In genomic region chr18:3297025-3297984, GRCh38 we compare ENCODE assay signal across 8 cellular contexts. TPM values are rescaled to one million over a fixed set of nuclear protein-coding genes. Genes with fewer than 3 reads are reported as not detected.
DNase-seq lines count a peak whose midpoint lies in the region; TF ChIP-seq lines count a peak whose summit lies in the region.

No MANE protein-coding gene starts in this region.

- H3K56ac ChIP-seq in H9 (ENCODE audit: insufficient read length, low read depth, low read length) = peak overlapping the region; percentile 15

- no peak overlapping the region for H3T11ph ChIP-seq in H9 (ENCODE audit: low read length)

- no peaks in the 10 kb centered on the region; the same call in 1 of the 2 replicates for H3K27me3 Mint-ChIP-seq in H9 (ENCODE audit: low read depth)
- peaks cover 20% of the 10 kb centered on the region for H3K27me3 Mint-ChIP-seq in T-helper 2 cell treated with Interferon-gamma antibody and Interleukin-4, amounts not matched to agents 5 μg/mL and 100 μg/mL, for 36 hours (ENCODE audit: low read depth)

- H3K4me3 ChIP-seq in iPS DF 6.9 (ENCODE audit: low read length) (peak overlapping the region; percentile 70), sigmoid colon (peak overlapping the region in 3 of 4 donors; percentile 44 to 58 (median 47))

- H3K18ac ChIP-seq in H9 (ENCODE audit: insufficient read length, low read depth, low read length) = peak overlapping the region; percentile 86

- H3K79me2 ChIP-seq in H9 (ENCODE audit: insufficient read depth, low read length) = no peaks in the 10 kb centered on the region

- H3K36me3 Mint-ChIP-seq in H9 (ENCODE audit: insufficient read depth in 1 of 3, low read depth in 3 of 3) = peaks cover 15 to 39% (median 23%) of the 10 kb centered on the region in 3 experiments
- H3K36me3 Mint-ChIP-seq in T-helper 2 cell treated with Interferon-gamma antibody and Interleukin-4, amounts not matched to agents 5 μg/mL and 100 μg/mL, for 36 hours (ENCODE audit: low read depth) = no peaks in the 10 kb centered on the region

- H3K23ac ChIP-seq in H9 (ENCODE audit: insufficient read length, low read depth, low read length) = no peak overlapping the region

- H4K91ac ChIP-seq in H9 (ENCODE audit: insufficient read length, low read depth, low read length) = no peak overlapping the region

- peak overlapping the region; percentile 89 for H3K9ac ChIP-seq in H9 (ENCODE audit: extremely low read depth, insufficient read length, low read length)

- no peak overlapping the region for H2BK20ac ChIP-seq in H9 (ENCODE audit: low read depth, low read length, poor library complexity, severe bottlenecking)

- no peaks in the 10 kb centered on the region for H3K27me3 ChIP-seq in H9 (ENCODE audit: insufficient read depth, low read length)
- no peaks in the 10 kb centered on the region for H3K27me3 ChIP-seq in iPS DF 6.9 (ENCODE audit: control insufficient read depth, insufficient read depth, low read length)
- H3K27me3 ChIP-seq in sigmoid colon = no peaks in the 10 kb centered on the region

- H4K8ac ChIP-seq in H9 (replicated peaks; ENCODE audit: insufficient read length, low read depth, low read length) = peak overlapping the region; percentile 3

- TF ChIP-seq EP300 in sigmoid colon (IDR thresholded peaks at IDR 0.05) = no peak

- peak overlapping the region; percentile 96 for H3K4me3 Mint-ChIP-seq in H9
- H3K4me3 Mint-ChIP-seq in T-helper 2 cell treated with Interferon-gamma antibody and Interleukin-4, amounts not matched to agents 5 μg/mL and 100 μg/mL, for 36 hours = peak overlapping the region; percentile 91

- TF ChIP-seq CTCF in H9 (conservative IDR thresholded peaks at IDR 0.05) = peak; percentile 93
- peak in 1 of 4 experiments; percentile 16 for TF ChIP-seq CTCF in sigmoid colon (IDR thresholded peaks at IDR 0.05)

- H2AFZ ChIP-seq in H9 (ENCODE audit: low read length) = no peak overlapping the region

- WGBS in H9 (ENCODE audit: extremely low coverage, insufficient read length, low lambda C conversion rate) = no CpG with 5 or more reads among the region's 18 CpGs
- WGBS in iPS DF 6.9 (ENCODE audit: insufficient coverage, insufficient read length) = no CpG with 5 or more reads among the region's 18 CpGs
- 7 to 13% methylated on average over 18 of the region's 18 CpGs for WGBS in sigmoid colon, 2 donors

- H3K9me3 Mint-ChIP-seq in H9 = peaks cover 11 to 29% of the 10 kb centered on the region in 2 experiments
- no peaks in the 10 kb centered on the region for H3K9me3 Mint-ChIP-seq in T-helper 2 cell treated with Interferon-gamma antibody and Interleukin-4, amounts not matched to agents 5 μg/mL and 100 μg/mL, for 36 hours

- no peak overlapping the region; the same call in 1 of the 2 replicates for H3K4ac ChIP-seq in H9 (ENCODE audit: low read depth, low read length)

- DNase-seq in GM04504 (ENCODE audit: low read depth) (peak; percentile 22), H9 (peak; percentile 97), M059J (ENCODE audit: low read depth) (peak; percentile 76), astrocyte of the hippocampus (ENCODE audit: low read depth, low spot score) (peak; percentile 93), iPS DF 6.9 (ENCODE audit: low read depth, low spot score) (peak; percentile 95), sigmoid colon (peak; percentile 88), hepatic stellate cell (ENCODE audit: low spot score) (no peak)
- peak; percentile 94 for DNase-seq in T-helper 2 cell treated with Interferon-gamma antibody and Interleukin-4, amounts not matched to agents 5 μg/mL and 100 μg/mL, for 36 hours (ENCODE audit: low spot score)

- H3K79me1 ChIP-seq in H9 (ENCODE audit: insufficient read depth, low read depth, low read length, poor library complexity, severe bottlenecking) = no peaks in the 10 kb centered on the region

- no peak overlapping the region for H2AK5ac ChIP-seq in H9 (ENCODE audit: insufficient read length, low read length)

- TF ChIP-seq POLR2A in sigmoid colon (IDR thresholded peaks at IDR 0.05) = no peak

- H3K4me1 ChIP-seq in H9 (ENCODE audit: insufficient read depth, low read length) (no peaks in the 10 kb centered on the region), iPS DF 6.9 (ENCODE audit: control insufficient read depth, insufficient read depth, low read length) (0 out of 2 replicates have a peak, but pooled peaks cover 3% of the 10 kb centered on the region), sigmoid colon (peaks cover 0 to 12% (median 11%) of the 10 kb centered on the region in 4 donors)

- intact Hi-C loops in sigmoid colon (cut with DNase I) = no loop called here

- H3K23me2 ChIP-seq in H9 (ENCODE audit: insufficient read length, low read depth, low read length, poor library complexity, severe bottlenecking) = peaks cover 5% of the 10 kb centered on the region

- no peak overlapping the region for H2BK12ac ChIP-seq in H9 (ENCODE audit: insufficient read length, low read depth, low read length)

- H3K27ac Mint-ChIP-seq in H9 = peak overlapping the region; percentile 82 to 99 (median 97)
- H3K27ac Mint-ChIP-seq in T-helper 2 cell treated with Interferon-gamma antibody and Interleukin-4, amounts not matched to agents 5 μg/mL and 100 μg/mL, for 36 hours = peak overlapping the region; percentile 83

- H3K36me3 ChIP-seq in iPS DF 6.9 (ENCODE audit: control insufficient read depth, insufficient read depth, low read length) (no peaks in the 10 kb centered on the region), sigmoid colon (no peaks in the 10 kb centered on the region)

- peaks cover 4 to 15% of the 10 kb centered on the region in 2 experiments for H3K4me1 Mint-ChIP-seq in H9
- H3K4me1 Mint-ChIP-seq in T-helper 2 cell treated with Interferon-gamma antibody and Interleukin-4, amounts not matched to agents 5 μg/mL and 100 μg/mL, for 36 hours (ENCODE audit: low read depth) = peaks cover 6% of the 10 kb centered on the region

- H3K9me3 ChIP-seq in H9 (ENCODE audit: control insufficient read depth, low read depth, low read length) = no peaks in the 10 kb centered on the region
- no peaks in the 10 kb centered on the region for H3K9me3 ChIP-seq in iPS DF 6.9 (ENCODE audit: control insufficient read depth, insufficient read depth, low read length)
- H3K9me3 ChIP-seq in sigmoid colon = peaks cover 0 to 4% (median 0%) of the 10 kb centered on the region in 4 donors

- peak overlapping the region; percentile 22 for H3K27ac ChIP-seq in H9 (ENCODE audit: insufficient read length, low read depth, low read length)
- H3K27ac ChIP-seq in iPS DF 6.9 (ENCODE audit: low read length) = no peak overlapping the region
- peak overlapping the region in 3 of 4 donors; percentile 12 to 56 (median 52) for H3K27ac ChIP-seq in sigmoid colon

- H4K20me1 ChIP-seq in H9 (ENCODE audit: control insufficient read depth, insufficient read depth, insufficient read length) = no peaks in the 10 kb centered on the region

- no peak overlapping the region for H2BK120ac ChIP-seq in H9 (ENCODE audit: low read depth, low read length, poor library complexity, severe bottlenecking)

- no peak overlapping the region for H2BK5ac ChIP-seq in H9 (ENCODE audit: insufficient read length, low read length)

- H3K4me2 ChIP-seq in H9 (ENCODE audit: insufficient read depth, insufficient read length, low read length) = peak overlapping the region; percentile 88

- no peak overlapping the region for H2BK15ac ChIP-seq in H9 (ENCODE audit: low read depth, low read length)

- no peak overlapping the region for H4K5ac ChIP-seq in H9 (ENCODE audit: insufficient read length, low read depth, low read length)

- H3K14ac ChIP-seq in H9 (ENCODE audit: insufficient read depth, low read length) = peak overlapping the region; percentile 93

RNA-seq across cellular contexts. Expression of gene MYL12B, which starts 35.4 kb away (rescaled TPM):
- 166 and 180 TPM in 2 replicates for total RNA-seq in H9 (2021)
- 528 and 607 TPM in 2 replicates for total RNA-seq in M059J (2014; rRNA removed; shearing (Covaris generic))
- 100 to 1,000 TPM; 155 to 227 (median 181) TPM for total RNA-seq in sigmoid colon
- 1,000 to 10,000 TPM in 2 of 3 donors, 100 to 1,000 TPM in 1; 696 to 1,674 (median 1,233) TPM for polyA plus RNA-seq in sigmoid colon

RNA-seq across cellular contexts. Expression of gene MYL12A, which starts 49.7 kb away (rescaled TPM):
- total RNA-seq in H9 (2021) (279 and 284 TPM in 2 replicates), sigmoid colon (100 to 1,000 TPM; 165 to 208 (median 186) TPM)
- total RNA-seq in M059J (2014; rRNA removed; shearing (Covaris generic)) = 810 and 944 TPM in 2 replicates
- 1,000 to 10,000 TPM in 1 of 3 donors, 100 to 1,000 TPM in 2; 558 to 1,173 (median 876) TPM for polyA plus RNA-seq in sigmoid colon
